Comparison of ENCODE assay signal across 9 cellular contexts in genomic region chr5:76733049-76733417, GRCh38. TPM values are rescaled to one million over a fixed set of nuclear protein-coding genes. Genes with fewer than 3 reads are reported as not detected.
DNase-seq lines count a peak whose midpoint lies in the region; ATAC-seq and TF ChIP-seq lines count a peak whose summit lies in the region.
"Had no signal": no experiment of that assay in that cellular context is flagged by ENCODE, and none has a peak within 500 bp of the region (broad histone marks: within the 10 kb centered on the region; RNA-seq: fewer than 3 reads in every experiment).

No MANE protein-coding gene starts in this region.

- no peak for TF ChIP-seq EP300 in stomach (IDR thresholded peaks at IDR 0.05)

- peak overlapping the region in 4 of 5 donors; percentile 38 to 75 (median 51) for H3K27ac ChIP-seq in stomach
- H3K27ac ChIP-seq: vagina had no signal

- peaks cover 0 to 12% (median 10%) of the 10 kb centered on the region in 4 donors for H3K36me3 ChIP-seq in stomach
- H3K36me3 ChIP-seq: vagina had no signal

- 75 to 86% (median 85%) methylated on average over 13 of the region's 13 CpGs for WGBS in stomach, 5 donors

- POLR2A ChIA-PET in activated naive CD8-positive, alpha-beta T cell treated with anti-CD3 and anti-CD28 coated beads, Interleukin-2, amount 10 ng/mL, durations not matched to agents 7 days and 5 days (lab: Charles Lee): no interaction called here

- peaks cover 13% of the 10 kb centered on the region for H3K4me1 Mint-ChIP-seq in activated naive CD8-positive, alpha-beta T cell treated with anti-CD3 and anti-CD28 coated beads, Interleukin-2, amount 10 ng/mL, durations not matched to agents 7 days and 5 days
- H3K4me1 Mint-ChIP-seq in activated naive CD8-positive, alpha-beta T cell treated with anti-CD3 and anti-CD28 coated beads for 36 hours: peaks cover 10% of the 10 kb centered on the region
- peaks cover 11% of the 10 kb centered on the region for H3K4me1 Mint-ChIP-seq in activated T-helper 17 cell treated with anti-CD3 and anti-CD28 coated beads, Interleukin-2, amount 50 U/mL, for 72 hours

- peak overlapping the region; percentile 47 for H3K27ac Mint-ChIP-seq in activated naive CD8-positive, alpha-beta T cell treated with anti-CD3 and anti-CD28 coated beads, Interleukin-2, amount 10 ng/mL, durations not matched to agents 7 days and 5 days
- no peak overlapping the region for H3K27ac Mint-ChIP-seq in activated naive CD8-positive, alpha-beta T cell treated with anti-CD3 and anti-CD28 coated beads for 36 hours
- peak overlapping the region; percentile 36 for H3K27ac Mint-ChIP-seq in activated T-helper 17 cell treated with anti-CD3 and anti-CD28 coated beads, Interleukin-2, amount 50 U/mL, for 72 hours

- no peak for DNase-seq in activated naive CD8-positive, alpha-beta T cell treated with anti-CD3 and anti-CD28 coated beads, Interleukin-2, amount 10 ng/mL, durations not matched to agents 7 days and 5 days
- no peak for DNase-seq in activated naive CD8-positive, alpha-beta T cell treated with anti-CD3 and anti-CD28 coated beads for 36 hours
- DNase-seq in stomach (no peak), NCI-H510A treated with DMSO at 0.1 percent for 48 hours (lab: John Stamatoyannopoulos, UW) (no peak), SIG-M5 (lab: John Stamatoyannopoulos, UW) (no peak)

- ATAC-seq in activated naive CD8-positive, alpha-beta T cell treated with anti-CD3 and anti-CD28 coated beads, Interleukin-2, amount 10 ng/mL, durations not matched to agents 7 days and 5 days (ENCODE audit: low read depth): peak; percentile 55
- ATAC-seq in HG03520 (IDR thresholded peaks at IDR 0.05; ENCODE audit: unreplicated experiment) (peak; percentile 65), HG03196 (IDR thresholded peaks at IDR 0.05; ENCODE audit: unreplicated experiment) (no peak)
- peak; percentile 92 for ATAC-seq in activated T-helper 17 cell treated with anti-CD3 and anti-CD28 coated beads, Interleukin-2, amount 50 U/mL, for 72 hours (replicated peaks)

- H3K4me3 Mint-ChIP-seq in activated naive CD8-positive, alpha-beta T cell treated with anti-CD3 and anti-CD28 coated beads, Interleukin-2, amount 10 ng/mL, durations not matched to agents 7 days and 5 days: no peak overlapping the region
- H3K4me3 Mint-ChIP-seq in activated naive CD8-positive, alpha-beta T cell treated with anti-CD3 and anti-CD28 coated beads for 36 hours: no peak overlapping the region
- H3K4me3 Mint-ChIP-seq in activated T-helper 17 cell treated with anti-CD3 and anti-CD28 coated beads, Interleukin-2, amount 50 U/mL, for 72 hours: peak overlapping the region; percentile 58

- H3K36me3 Mint-ChIP-seq in activated naive CD8-positive, alpha-beta T cell treated with anti-CD3 and anti-CD28 coated beads, Interleukin-2, amount 10 ng/mL, durations not matched to agents 7 days and 5 days: peaks cover 27% of the 10 kb centered on the region
- peaks cover 4% of the 10 kb centered on the region for H3K36me3 Mint-ChIP-seq in activated naive CD8-positive, alpha-beta T cell treated with anti-CD3 and anti-CD28 coated beads for 36 hours
- no peaks in the 10 kb centered on the region for H3K36me3 Mint-ChIP-seq in activated T-helper 17 cell treated with anti-CD3 and anti-CD28 coated beads, Interleukin-2, amount 50 U/mL, for 72 hours (ENCODE audit: low read depth)

- H3K27me3 Mint-ChIP-seq in activated naive CD8-positive, alpha-beta T cell treated with anti-CD3 and anti-CD28 coated beads, Interleukin-2, amount 10 ng/mL, durations not matched to agents 7 days and 5 days: peaks cover 5% of the 10 kb centered on the region
- H3K27me3 Mint-ChIP-seq in activated naive CD8-positive, alpha-beta T cell treated with anti-CD3 and anti-CD28 coated beads for 36 hours: no peaks in the 10 kb centered on the region
- no peaks in the 10 kb centered on the region for H3K27me3 Mint-ChIP-seq in activated T-helper 17 cell treated with anti-CD3 and anti-CD28 coated beads, Interleukin-2, amount 50 U/mL, for 72 hours

- H3K9me3 Mint-ChIP-seq in activated naive CD8-positive, alpha-beta T cell treated with anti-CD3 and anti-CD28 coated beads, Interleukin-2, amount 10 ng/mL, durations not matched to agents 7 days and 5 days: peaks cover 17% of the 10 kb centered on the region
- H3K9me3 Mint-ChIP-seq in activated naive CD8-positive, alpha-beta T cell treated with anti-CD3 and anti-CD28 coated beads for 36 hours: peaks cover 18% of the 10 kb centered on the region
- H3K9me3 Mint-ChIP-seq in activated T-helper 17 cell treated with anti-CD3 and anti-CD28 coated beads, Interleukin-2, amount 50 U/mL, for 72 hours: peaks cover 18% of the 10 kb centered on the region

- no peaks in the 10 kb centered on the region for H3K4me1 ChIP-seq in stomach
- H3K4me1 ChIP-seq: vagina had no signal

- H3K4me3 ChIP-seq in stomach: no peak overlapping the region
- H3K4me3 ChIP-seq: vagina had no signal

- no peak for TF ChIP-seq CTCF in stomach (IDR thresholded peaks at IDR 0.05)

- H3K9me3 ChIP-seq in stomach: peaks cover 0 to 24% (median 20%) of the 10 kb centered on the region in 4 donors

- no peak for TF ChIP-seq POLR2A in stomach (IDR thresholded peaks at IDR 0.05)

- intact Hi-C loops in stomach (cut with DNase I; ENCODE audit: low total_unique reads): no loop called here

- no peaks in the 10 kb centered on the region for H3K27me3 ChIP-seq in stomach
- H3K27me3 ChIP-seq: vagina had no signal

RNA-seq across cellular contexts. Expression of gene F2R, which starts 17.1 kb away (rescaled TPM):
- 10 to 100 TPM; 22.2 to 23.7 TPM for total RNA-seq in activated naive CD8-positive, alpha-beta T cell treated with anti-CD3 and anti-CD28 coated beads, Interleukin-2, amount 10 ng/mL, durations not matched to agents 7 days and 5 days
- 1 to 10 TPM; 2.2 to 2.8 TPM for total RNA-seq in activated naive CD8-positive, alpha-beta T cell treated with anti-CD3 and anti-CD28 coated beads for 36 hours
- 10 to 100 TPM in 1 of 2 donors, 1 to 10 TPM in 1; 9.4 to 33.4 TPM for total RNA-seq in activated T-helper 17 cell treated with anti-CD3 and anti-CD28 coated beads, Interleukin-2, amount 50 U/mL, for 72 hours
- 10 to 100 TPM in 2 of 5 donors, 1 to 10 TPM in 2, not detected in 1; 1.4 to 16.2 (median 9.3) TPM for total RNA-seq in stomach
- 1 to 10 TPM; 2.2 to 6.0 (median 4.7) TPM for polyA plus RNA-seq in stomach
